In genomic region chr1:153783233-153784190, GRCh38 we compare ENCODE assay signal across 8 cellular contexts. TPM values are rescaled to one million over a fixed set of nuclear protein-coding genes. Genes with fewer than 3 reads are reported as not detected.
DNase-seq lines count a peak whose midpoint lies in the region; ATAC-seq and TF ChIP-seq lines count a peak whose summit lies in the region.

No MANE protein-coding gene starts in this region.

- H3K27me3 Mint-ChIP-seq in CD14-positive monocyte (ENCODE audit: low read depth in 3 of 3): peaks cover 0 to 2% (median 0%) of the 10 kb centered on the region in 3 donors

- H3K4me3 Mint-ChIP-seq in CD14-positive monocyte: peak overlapping the region; percentile 84 to 93

- peaks cover 20% of the 10 kb centered on the region for H3K4me1 Mint-ChIP-seq in CD14-positive monocyte

- no peaks in the 10 kb centered on the region for H3K9me3 ChIP-seq in lower lobe of right lung

- H3K27ac ChIP-seq in dorsolateral prefrontal cortex (peak overlapping the region; percentile 76 to 100 (median 97)), lower lobe of right lung (peak overlapping the region; percentile 98)

- ATAC-seq in GM19372 (IDR thresholded peaks at IDR 0.05; ENCODE audit: low read depth, unreplicated experiment) (peak; percentile 91), HG03521 (IDR thresholded peaks at IDR 0.05; ENCODE audit: unreplicated experiment) (peak; percentile 88), lower lobe of right lung (peak; percentile 98 to 99)

- DNase-seq in CD14-positive monocyte (ENCODE audit: low spot score) (peak; percentile 83), NCI-H774 (lab: John Stamatoyannopoulos, UW) (peak; percentile 94), dorsolateral prefrontal cortex (peak; percentile 81 to 96 (median 86)), lower lobe of right lung (peak; percentile 94)
- peak; percentile 90 to 93 for DNase-seq in activated CD4-positive, alpha-beta T cell treated with anti-CD3 and anti-CD28 coated beads, Interleukin-2, amount 50 U/mL, for 48 hours
- DNase-seq in stimulated activated CD4-positive, alpha-beta T cell treated with anti-CD3 and anti-CD28 coated beads, TNF-alpha, amount 100 ng/mL, for 1 hour (ENCODE audit: low read depth in 3 of 3, low spot score in 1 of 3): peak; percentile 77 to 87 (median 87)

- H3K4me1 ChIP-seq in lower lobe of right lung: peaks cover 28% of the 10 kb centered on the region

- H3K36me3 Mint-ChIP-seq in CD14-positive monocyte: peaks cover 16 to 19% of the 10 kb centered on the region in 2 donors

- intact Hi-C loops in CD14-positive monocyte (cut with micrococcal nuclease): loop anchor here in 1 of 2 donors (1.0 kb wide), 1 partner anchor 8 kb away; the partner anchor contains the start of gene SLC27A3
- intact Hi-C loops in dorsolateral prefrontal cortex (cut with DNase I): loop anchor here in 1 of 2 donors (1.0 to 5.0 kb wide), 2 partner anchors 56 to 111 kb away; partner anchors contain the start of gene ILF2
- intact Hi-C loops in lower lobe of right lung (cut with DNase I): no loop called here

- H3K36me3 ChIP-seq in lower lobe of right lung: peaks cover 4% of the 10 kb centered on the region

- TF ChIP-seq CTCF in CD14-positive monocyte (IDR thresholded peaks at IDR 0.05) (no peak), dorsolateral prefrontal cortex (IDR thresholded peaks at IDR 0.05 in 54 of 56, conservative IDR thresholded peaks at IDR 0.05 in 2 of 56; ENCODE audit: low read depth in 1 of 56, partially characterized antibody in 56 of 56) (peak in 38 of 56 donors; percentile 7 to 54 (median 24)), lower lobe of right lung (IDR thresholded peaks at IDR 0.05) (no peak)

- H3K4me3 ChIP-seq in dorsolateral prefrontal cortex (peak overlapping the region; percentile 52 to 100 (median 78)), lower lobe of right lung (peak overlapping the region; percentile 77)

- no peaks in the 10 kb centered on the region for H3K9me3 Mint-ChIP-seq in CD14-positive monocyte

- H3K27me3 ChIP-seq in dorsolateral prefrontal cortex (no peaks in the 10 kb centered on the region), lower lobe of right lung (ENCODE audit: low read depth) (no peaks in the 10 kb centered on the region)

- H3K27ac Mint-ChIP-seq in CD14-positive monocyte: peak overlapping the region; percentile 91 to 97 (median 95)

RNA-seq across cellular contexts. Expression of gene SLC27A3, which starts 8.3 kb away (rescaled TPM):
- polyA plus RNA-seq in CD14-positive monocyte: 100 to 1,000 TPM in 1 of 2 donors, 10 to 100 TPM in 1; 84.5 to 118 TPM
- total RNA-seq in dorsolateral prefrontal cortex (10 to 100 TPM in 118 of 120 experiments, 1 to 10 TPM in 2; 8.6 to 41.4 (median 19.7) TPM), lower lobe of right lung (99.6 TPM)

RNA-seq across cellular contexts. Expression of gene INTS3, which starts 55.7 kb away (rescaled TPM):
- polyA plus RNA-seq in CD14-positive monocyte: 10 to 100 TPM in 1 of 2 donors, 1 to 10 TPM in 1; 9.2 to 15.9 TPM
- total RNA-seq in dorsolateral prefrontal cortex (100 to 1,000 TPM in 2 of 120 experiments, 10 to 100 TPM in 118; 56.8 to 103 (median 74.9) TPM), lower lobe of right lung (77.3 TPM)

Comparison
In these comparisons a context has a peak if more than half of its experiments do, and no peak if none do; other contexts are left out.
1. Peak in every context shown above with its lines: DNase-seq, ATAC-seq, H3K4me3 ChIP-seq and H3K27ac ChIP-seq.
2. CTCF ChIP-seq: peak in dorsolateral prefrontal cortex (38 of 56); none in CD14-positive monocyte (single experiment) and lower lobe of right lung (single experiment).